23 cellular contexts compared by ENCODE assay signal in the genomic region with DNA sequence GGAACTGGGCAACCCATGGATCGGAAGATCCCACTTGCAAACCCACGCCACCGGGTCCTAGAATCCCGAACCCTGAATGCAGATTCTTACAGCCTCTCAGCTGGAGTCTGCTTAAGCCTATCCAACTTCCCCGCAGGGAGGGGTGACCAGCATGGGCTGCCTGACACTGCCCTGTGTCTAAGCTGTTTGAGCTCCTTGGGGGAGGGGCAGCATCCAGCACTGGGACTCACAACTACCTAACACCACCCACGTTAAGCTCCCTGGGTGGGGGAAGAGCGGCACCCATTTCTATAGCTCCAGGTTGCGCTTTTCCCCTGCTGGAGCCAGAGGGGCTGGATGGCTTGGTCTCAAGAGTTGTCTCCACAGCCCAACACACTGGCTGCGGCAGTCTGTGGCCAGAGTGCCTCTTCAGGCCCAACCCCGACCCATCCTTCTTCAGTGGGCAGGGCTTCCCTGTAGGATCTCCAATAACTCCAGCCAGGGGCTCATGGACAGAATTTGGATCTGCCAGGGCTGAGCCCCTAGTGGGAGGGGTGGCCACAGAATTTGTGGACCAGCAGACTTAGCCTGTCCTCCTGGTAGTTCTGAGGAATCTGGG.
DNase-seq lines count a peak whose midpoint lies in the region; ATAC-seq and TF ChIP-seq lines count a peak whose summit lies in the region.
"Had no signal": no experiment of that assay in that cellular context is flagged by ENCODE, and none has a peak within 500 bp of the region (broad histone marks: within the 10 kb centered on the region; RNA-seq: fewer than 3 reads in every experiment).

No MANE protein-coding gene starts in this region.

- no peaks in the 10 kb centered on the region for H4K20me1 ChIP-seq in neural progenitor cell (ENCODE audit: low read depth)
- H4K20me1 ChIP-seq: BLaER1 treated with 17β-estradiol and CSF1 and Interleukin-3, amounts not matched to agents 10 nM and 100 nM had no signal

- DNase-seq in Right ventricle myocardium inferior (ENCODE audit: missing footprints) = peak; percentile 48
- DNase-seq in heart right ventricle = no peak
- peak; percentile 50 for DNase-seq in endodermal cell
- DNase-seq in neural progenitor cell (ENCODE audit: low spot score) = peak; percentile 46
- no peak for DNase-seq in upper lobe of right lung
- DNase-seq in SIG-M5 treated with dmso at 0.1 percent for 504 hours (lab: John Stamatoyannopoulos, UW; ENCODE audit: unreplicated experiment) = no peak
- DNase-seq in uterus = no peak
- DNase-seq in foreskin fibroblast = no peak
- DNase-seq: 8988T; CD8-positive, alpha-beta T cell; DMS 273 treated with DMSO at 0.1 percent for 48 hours; DMS53; DND-41; EL; GM23248; H7; HFFc6 had no signal

- H3K27me3 ChIP-seq in heart right ventricle (no peaks in the 10 kb centered on the region), endodermal cell (ENCODE audit: control insufficient read depth, insufficient read depth, low read length, poor library complexity, severe bottlenecking) (no peaks in the 10 kb centered on the region), neural progenitor cell (no peaks in the 10 kb centered on the region), upper lobe of right lung (no peaks in the 10 kb centered on the region), uterus (no peaks in the 10 kb centered on the region)
- H3K27me3 ChIP-seq: BLaER1 treated with 17β-estradiol and CSF1 and Interleukin-3, amounts not matched to agents 10 nM and 100 nM had no signal

- H3K9ac ChIP-seq in endodermal cell (ENCODE audit: extremely low read depth, low read length, poor library complexity, severe bottlenecking) (no peak overlapping the region), neural progenitor cell (no peak overlapping the region)
- H3K9ac ChIP-seq: BLaER1 treated with 17β-estradiol and CSF1 and Interleukin-3, amounts not matched to agents 10 nM and 100 nM; GM23248 had no signal

- TF ChIP-seq CTCF in heart right ventricle (IDR thresholded peaks at IDR 0.05) (no peak), endodermal cell (conservative IDR thresholded peaks at IDR 0.05) (no peak), neural progenitor cell (IDR thresholded peaks at IDR 0.05) (no peak), upper lobe of right lung (IDR thresholded peaks at IDR 0.05) (no peak), uterus (IDR thresholded peaks at IDR 0.05) (no peak), foreskin fibroblast (IDR thresholded peaks at IDR 0.05; ENCODE audit: low read depth, low read length) (no peak)

- H3F3A ChIP-seq in neural progenitor cell (ENCODE audit: low read depth) = peaks cover 19% of the 10 kb centered on the region

- peak overlapping the region; percentile 52 for H3K4me2 ChIP-seq in neural progenitor cell
- H3K4me2 ChIP-seq: BLaER1 treated with 17β-estradiol and CSF1 and Interleukin-3, amounts not matched to agents 10 nM and 100 nM had no signal

- H3K36me3 ChIP-seq in heart right ventricle = no peaks in the 10 kb centered on the region
- H3K36me3 ChIP-seq in endodermal cell (ENCODE audit: control insufficient read depth, insufficient read depth, low read length) = no peaks in the 10 kb centered on the region
- H3K36me3 ChIP-seq in neural progenitor cell = no peaks in the 10 kb centered on the region
- no peaks in the 10 kb centered on the region for H3K36me3 ChIP-seq in upper lobe of right lung
- no peaks in the 10 kb centered on the region for H3K36me3 ChIP-seq in uterus
- H3K36me3 ChIP-seq: BLaER1 treated with 17β-estradiol and CSF1 and Interleukin-3, amounts not matched to agents 10 nM and 100 nM had no signal

- 86 to 90% methylated on average over 10 of the region's 10 CpGs for WGBS in heart right ventricle, 2 donors
- WGBS in endodermal cell (ENCODE audit: insufficient coverage in 1 of 2, insufficient read length in 1 of 2), 2 experiments = 90 to 93% methylated on average over 6 to 10 of the region's 10 CpGs

- ATAC-seq in Right ventricle myocardium inferior (no peak), heart right ventricle (no peak), upper lobe of right lung (peak; percentile 15)
- ATAC-seq: CD8-positive, alpha-beta T cell; GM12878; HCT116; HepG2 had no signal

- H3K4me3 ChIP-seq in heart right ventricle = no peak overlapping the region
- no peak overlapping the region for H3K4me3 ChIP-seq in endodermal cell (ENCODE audit: low read length)
- no peak overlapping the region for H3K4me3 ChIP-seq in neural progenitor cell
- H3K4me3 ChIP-seq in upper lobe of right lung = no peak overlapping the region
- no peak overlapping the region for H3K4me3 ChIP-seq in uterus
- no peak overlapping the region for H3K4me3 ChIP-seq in foreskin fibroblast (ENCODE audit: low read depth in 1 of 2, low read length in 2 of 2)
- H3K4me3 ChIP-seq: BLaER1 treated with 17β-estradiol and CSF1 and Interleukin-3, amounts not matched to agents 10 nM and 100 nM; GM12878; GM23248 had no signal

- no peak overlapping the region for H3K27ac Mint-ChIP-seq in endodermal cell
- no peak overlapping the region for H3K27ac Mint-ChIP-seq in neural progenitor cell
- H3K27ac Mint-ChIP-seq: B cell; CD8-positive, alpha-beta T cell; HFFc6 had no signal

- no peak overlapping the region for H2AFZ ChIP-seq in neural progenitor cell (replicated peaks)
- H2AFZ ChIP-seq: GM23248 had no signal

- H3K4me1 Mint-ChIP-seq in endodermal cell = peaks cover 19% of the 10 kb centered on the region
- H3K4me1 Mint-ChIP-seq in neural progenitor cell = peaks cover 17% of the 10 kb centered on the region
- H3K4me1 Mint-ChIP-seq: B cell had no signal

- H3K9me3 ChIP-seq in heart right ventricle (peaks cover 0 to 40% (median 0%) of the 10 kb centered on the region in 11 donors), endodermal cell (ENCODE audit: control insufficient read depth, low read length) (no peaks in the 10 kb centered on the region), neural progenitor cell (ENCODE audit: low read depth) (no peaks in the 10 kb centered on the region), upper lobe of right lung (no peaks in the 10 kb centered on the region), uterus (no peaks in the 10 kb centered on the region)

- no peak for TF ChIP-seq POLR2A in uterus (IDR thresholded peaks at IDR 0.05)

- H3K9me3 Mint-ChIP-seq in endodermal cell = peaks cover 31% of the 10 kb centered on the region
- H3K9me3 Mint-ChIP-seq in neural progenitor cell = peaks cover 30% of the 10 kb centered on the region

- H3K4me1 ChIP-seq in heart right ventricle (no peaks in the 10 kb centered on the region), endodermal cell (ENCODE audit: control insufficient read depth, insufficient read depth, low read length) (no peaks in the 10 kb centered on the region), neural progenitor cell (peaks cover 39% of the 10 kb centered on the region), upper lobe of right lung (no peaks in the 10 kb centered on the region), uterus (no peaks in the 10 kb centered on the region)
- H3K4me1 ChIP-seq: BLaER1 treated with 17β-estradiol and CSF1 and Interleukin-3, amounts not matched to agents 10 nM and 100 nM had no signal

- H3K27ac ChIP-seq in heart right ventricle = no peak overlapping the region
- no peak overlapping the region for H3K27ac ChIP-seq in endodermal cell (ENCODE audit: low read depth, low read length)
- H3K27ac ChIP-seq in neural progenitor cell = no peak overlapping the region
- no peak overlapping the region for H3K27ac ChIP-seq in upper lobe of right lung
- no peak overlapping the region for H3K27ac ChIP-seq in uterus
- H3K27ac ChIP-seq: BLaER1 treated with 17β-estradiol and CSF1 and Interleukin-3, amounts not matched to agents 10 nM and 100 nM; GM23248 had no signal

- H3K79me2 ChIP-seq in neural progenitor cell (ENCODE audit: low read depth) = no peaks in the 10 kb centered on the region

- intact Hi-C loops in Right ventricle myocardium inferior (cut with DNase I) = no loop called here
- intact Hi-C loops in heart right ventricle (cut with DNase I) = no loop called here
- intact Hi-C loops in upper lobe of right lung (cut with DNase I) = no loop called here
- intact Hi-C loops in uterus (cut with DNase I; ENCODE audit: low total_unique reads) = no loop called here

- no peaks in the 10 kb centered on the region for H3K36me3 Mint-ChIP-seq in endodermal cell (ENCODE audit: low read depth)
- no peaks in the 10 kb centered on the region for H3K36me3 Mint-ChIP-seq in neural progenitor cell
- H3K36me3 Mint-ChIP-seq: CD8-positive, alpha-beta T cell had no signal

- H3K4me3 Mint-ChIP-seq in endodermal cell (no peak overlapping the region), neural progenitor cell (no peak overlapping the region)
- H3K4me3 Mint-ChIP-seq: B cell; CD8-positive, alpha-beta T cell; HFFc6; IgD-negative memory B cell had no signal

- H3K27me3 Mint-ChIP-seq in endodermal cell (ENCODE audit: insufficient read depth) (no peaks in the 10 kb centered on the region), neural progenitor cell (ENCODE audit: insufficient read depth, low read depth) (peaks cover 2% of the 10 kb centered on the region)
- H3K27me3 Mint-ChIP-seq: B cell had no signal

Comparison
In these comparisons a context has a peak if more than half of its experiments do, and no peak if none do; other contexts are left out.
1. DNase-seq: peak in Right ventricle myocardium inferior (single experiment), endodermal cell (single experiment) and neural progenitor cell (single experiment); none in heart right ventricle (0 of 2), upper lobe of right lung (single experiment), SIG-M5 treated with dmso at 0.1 percent for 504 hours (single experiment), uterus (0 of 2) and foreskin fibroblast (0 of 2).